ENCODE assay signal across 8 cellular contexts in genomic region chr6:32971581-32972352, GRCh38. TPM values are rescaled to one million over a fixed set of nuclear protein-coding genes. Genes with fewer than 3 reads are reported as not detected.
DNase-seq lines count a peak whose midpoint lies in the region; ATAC-seq and TF ChIP-seq lines count a peak whose summit lies in the region.

No MANE protein-coding gene starts in this region.

- H3K27ac ChIP-seq in spleen: peak overlapping the region; percentile 91 to 100 (median 99)

- H3K4me1 Mint-ChIP-seq in central memory CD8-positive, alpha-beta T cell: peaks cover 75% of the 10 kb centered on the region

- peak overlapping the region; percentile 99 for H3K27ac Mint-ChIP-seq in central memory CD8-positive, alpha-beta T cell (ENCODE audit: low read depth)

- peak; percentile 98 to 99 (median 99) for TF ChIP-seq POLR2A in spleen (IDR thresholded peaks at IDR 0.05)

- no peaks in the 10 kb centered on the region for H3K9me3 Mint-ChIP-seq in central memory CD8-positive, alpha-beta T cell

- H3K27me3 Mint-ChIP-seq in central memory CD8-positive, alpha-beta T cell: no peaks in the 10 kb centered on the region

- DNase-seq in AG20443 (ENCODE audit: low spot score) (peak; percentile 98), NCI-H345 treated with DMSO at 0.1 percent for 48 hours (lab: John Stamatoyannopoulos, UW; ENCODE audit: unreplicated experiment) (peak; percentile 100), iris pigment epithelial cell (ENCODE audit: low read depth) (peak; percentile 100), spleen (peak; percentile 100)
- DNase-seq in activated CD4-positive, CD25-positive, alpha-beta regulatory T cell treated with anti-CD3 and anti-CD28 coated beads, Interleukin-2, amount 50 U/mL, for 16 hours (ENCODE audit: low read depth, low spot score): peak; percentile 100
- DNase-seq in central memory CD8-positive, alpha-beta T cell (ENCODE audit: low spot score in 2 of 2): peak; percentile 99 to 100

- 0 to 1% (median 0%) methylated on average over 34 to 58 of the region's 58 CpGs for WGBS in spleen, 5 donors

- intact Hi-C loops in spleen (cut with DNase I; ENCODE audit: low total_unique reads): no loop called here

- peaks cover 30 to 61% (median 38%) of the 10 kb centered on the region in 6 donors for H3K4me1 ChIP-seq in spleen

- no peaks in the 10 kb centered on the region for H3K27me3 ChIP-seq in spleen (replicated peaks in 1 of 7)

- TF ChIP-seq CTCF in spleen (IDR thresholded peaks at IDR 0.05 in 8 of 11, conservative IDR thresholded peaks at IDR 0.05 in 3 of 11): peak in 8 of 11 experiments; percentile 2 to 56 (median 44)

- peak overlapping the region; percentile 97 for H3K4me3 Mint-ChIP-seq in central memory CD8-positive, alpha-beta T cell

- H3K36me3 ChIP-seq in spleen: peaks cover 4 to 47% (median 30%) of the 10 kb centered on the region in 6 donors

- H3K4me3 ChIP-seq in spleen: peak overlapping the region; percentile 94 to 100 (median 98)

- H3K36me3 Mint-ChIP-seq in central memory CD8-positive, alpha-beta T cell (ENCODE audit: insufficient read depth): peaks cover 77% of the 10 kb centered on the region

- no peaks in the 10 kb centered on the region for H3K9me3 ChIP-seq in spleen

- ATAC-seq in GM19035 (IDR thresholded peaks at IDR 0.05; ENCODE audit: unreplicated experiment): peak; percentile 52
- ATAC-seq in HG03342 (IDR thresholded peaks at IDR 0.05; ENCODE audit: unreplicated experiment): peak; percentile 45
- peak; percentile 63 for ATAC-seq in central memory CD8-positive, alpha-beta T cell (replicated peaks; ENCODE audit: extremely low read depth, poor library complexity, severe bottlenecking)

RNA-seq across cellular contexts. Expression of gene BRD2, which starts 3.4 kb away (rescaled TPM):
- total RNA-seq in spleen: 100 to 1,000 TPM; 169 to 277 (median 234) TPM
- polyA plus RNA-seq in spleen: 100 to 1,000 TPM in 2 of 3 donors, 10 to 100 TPM in 1; 80.5 to 127 (median 103) TPM

RNA-seq across cellular contexts. Expression of gene HLA-DMA, which starts 18.9 kb away (rescaled TPM):
- total RNA-seq in spleen: 100 to 1,000 TPM; 141 to 218 (median 173) TPM
- polyA plus RNA-seq in spleen: 100 to 1,000 TPM; 235 to 423 (median 270) TPM

RNA-seq across cellular contexts. Expression of gene HLA-DMB, which starts 30.9 kb away (rescaled TPM):
- 100 to 1,000 TPM; 124 to 178 (median 144) TPM for total RNA-seq in spleen
- polyA plus RNA-seq in spleen: 100 to 1,000 TPM; 158 to 226 (median 209) TPM

RNA-seq across cellular contexts. Expression of gene HLA-DOA, which starts 37.6 kb away (rescaled TPM):
- 10 to 100 TPM; 30.8 to 89.5 (median 68.6) TPM for total RNA-seq in spleen
- polyA plus RNA-seq in spleen: 10 to 100 TPM; 36.9 to 48.7 (median 40.0) TPM

Comparison
In these comparisons a context has a peak if more than half of its experiments do, and no peak if none do; other contexts are left out.
1. Peak in every context shown above with its lines: DNase-seq, ATAC-seq, H3K4me3 ChIP-seq and H3K27ac ChIP-seq.